ENCODE assay signal across 9 cellular contexts in the genomic region with DNA sequence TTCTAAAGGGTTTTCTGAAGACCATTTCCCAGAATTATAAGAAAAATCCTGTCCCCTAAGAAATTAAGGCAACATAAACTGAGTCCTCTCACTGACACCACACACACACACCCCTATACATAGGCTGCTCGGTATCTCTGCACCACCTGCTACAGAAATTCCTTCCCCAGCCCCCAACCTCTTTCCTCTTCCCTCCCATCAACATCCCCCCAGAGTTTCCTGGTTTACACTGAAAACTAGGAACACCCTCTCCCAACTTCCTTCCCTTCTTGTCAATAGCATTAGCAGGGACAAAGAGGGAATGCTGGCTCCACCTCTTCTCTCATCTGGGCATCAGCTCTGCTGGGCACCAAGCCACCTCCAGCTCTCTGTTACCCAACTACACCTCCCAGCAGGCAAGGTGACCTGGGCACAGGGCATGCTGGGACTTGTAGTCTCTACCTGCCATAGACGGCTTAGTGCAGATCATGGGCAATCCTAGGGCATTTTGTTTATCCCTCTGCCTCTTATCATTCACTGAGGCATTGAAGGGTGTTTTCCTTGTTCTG. TPM values are rescaled to one million over a fixed set of nuclear protein-coding genes. Genes with fewer than 3 reads are reported as not detected.
A peak's percentile ranks its signal among the peaks of the same experiment; 100 is the strongest.
DNase-seq lines count a peak whose midpoint lies in the region; ATAC-seq and TF ChIP-seq lines count a peak whose summit lies in the region.
"Had no signal": no experiment of that assay in that cellular context is flagged by ENCODE, and none has a peak within 500 bp of the region (broad histone marks: within the 10 kb centered on the region; RNA-seq: fewer than 3 reads in every experiment).

No MANE protein-coding gene starts in this region.

- H3K27me3 ChIP-seq in liver (ENCODE audit: control insufficient read depth in 4 of 4, insufficient read depth in 4 of 4, low read length in 3 of 4): no peaks in the 10 kb centered on the region

- DNase-seq in NCI-H1417 (lab: John Stamatoyannopoulos, UW) (peak; percentile 51 to 80 (median 58)), NCI-H1417 treated with DMSO at 0.1 percent for 48 hours (lab: John Stamatoyannopoulos, UW) (no peak), NCI-H2081 treated with DMSO at 0.1 percent for 48 hours (lab: John Stamatoyannopoulos, UW) (peak; percentile 67), DMS114 treated with DMSO at 0.1 percent for 48 hours (lab: John Stamatoyannopoulos, UW; ENCODE audit: unreplicated experiment) (no peak)
- peak; percentile 47 to 56 for DNase-seq in stimulated activated CD4-positive, alpha-beta T cell treated with anti-CD3 and anti-CD28 coated beads, Interleukin-4, amount 100 ng/mL, for 4 hours

- no peak overlapping the region for H3K4me3 ChIP-seq in liver (ENCODE audit: low read depth in 1 of 3, low read length in 3 of 3)

- ATAC-seq in activated CD4-positive, CD25-positive, alpha-beta regulatory T cell treated with anti-CD3 and anti-CD28 coated beads, Interleukin-2, amount 50 U/mL, for 24 hours: peak; percentile 87 to 91

- H3K9me3 ChIP-seq in liver (ENCODE audit: control insufficient read depth in 4 of 4, low read length in 3 of 4): no peaks in the 10 kb centered on the region

- TF ChIP-seq RAD21 in liver (IDR thresholded peaks at IDR 0.05): peak; percentile 53 to 68

- H3K27ac ChIP-seq in cingulate gyrus (ENCODE audit: low read depth, low read length) (peak overlapping the region; percentile 73), liver (ENCODE audit: low read depth in 1 of 2, low read length in 2 of 2) (peak overlapping the region; percentile 14 to 52)
- H3K27ac ChIP-seq: 22Rv1 had no signal

- WGBS in liver: 32% methylated on average over 2 of the region's 2 CpGs

- no peak for TF ChIP-seq CTCF in liver (IDR thresholded peaks at IDR 0.05; ENCODE audit: low read depth, low read length, missing input control)

- H3K36me3 ChIP-seq in liver (ENCODE audit: control insufficient read depth in 4 of 4, insufficient read depth in 3 of 4, low read depth in 1 of 4, low read length in 3 of 4): no peaks in the 10 kb centered on the region

- H3K9ac ChIP-seq in liver (ENCODE audit: low read depth in 1 of 2, low read length in 2 of 2): no peak overlapping the region

- peaks cover 0 to 2% (median 1%) of the 10 kb centered on the region in 4 donors for H3K4me1 ChIP-seq in liver (ENCODE audit: control insufficient read depth in 4 of 4, insufficient read depth in 4 of 4, low read length in 3 of 4)

TF ChIP-seq in liver, 16 proteins besides CTCF, POLR2A, EP300 and RAD21:
- TF ChIP-seq, protein P1, sequence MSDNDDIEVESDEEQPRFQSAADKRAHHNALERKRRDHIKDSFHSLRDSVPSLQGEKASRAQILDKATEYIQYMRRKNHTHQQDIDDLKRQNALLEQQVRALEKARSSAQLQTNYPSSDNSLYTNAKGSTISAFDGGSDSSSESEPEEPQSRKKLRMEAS (IDR thresholded peaks at IDR 0.05): peak; percentile 43
- TF ChIP-seq HNF4G (IDR thresholded peaks at IDR 0.05): no peak
- TF ChIP-seq, protein P2, sequence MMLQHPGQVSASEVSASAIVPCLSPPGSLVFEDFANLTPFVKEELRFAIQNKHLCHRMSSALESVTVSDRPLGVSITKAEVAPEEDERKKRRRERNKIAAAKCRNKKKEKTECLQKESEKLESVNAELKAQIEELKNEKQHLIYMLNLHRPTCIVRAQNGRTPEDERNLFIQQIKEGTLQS (IDR thresholded peaks at IDR 0.05): no peak
- TF ChIP-seq YY1 (IDR thresholded peaks at IDR 0.05): no peak
- TF ChIP-seq GABPA (IDR thresholded peaks at IDR 0.05 in 1 of 2, conservative IDR thresholded peaks at IDR 0.05 in 1 of 2): no peak
- TF ChIP-seq TAF1 (conservative IDR thresholded peaks at IDR 0.05): no peak
- TF ChIP-seq, protein P3, sequence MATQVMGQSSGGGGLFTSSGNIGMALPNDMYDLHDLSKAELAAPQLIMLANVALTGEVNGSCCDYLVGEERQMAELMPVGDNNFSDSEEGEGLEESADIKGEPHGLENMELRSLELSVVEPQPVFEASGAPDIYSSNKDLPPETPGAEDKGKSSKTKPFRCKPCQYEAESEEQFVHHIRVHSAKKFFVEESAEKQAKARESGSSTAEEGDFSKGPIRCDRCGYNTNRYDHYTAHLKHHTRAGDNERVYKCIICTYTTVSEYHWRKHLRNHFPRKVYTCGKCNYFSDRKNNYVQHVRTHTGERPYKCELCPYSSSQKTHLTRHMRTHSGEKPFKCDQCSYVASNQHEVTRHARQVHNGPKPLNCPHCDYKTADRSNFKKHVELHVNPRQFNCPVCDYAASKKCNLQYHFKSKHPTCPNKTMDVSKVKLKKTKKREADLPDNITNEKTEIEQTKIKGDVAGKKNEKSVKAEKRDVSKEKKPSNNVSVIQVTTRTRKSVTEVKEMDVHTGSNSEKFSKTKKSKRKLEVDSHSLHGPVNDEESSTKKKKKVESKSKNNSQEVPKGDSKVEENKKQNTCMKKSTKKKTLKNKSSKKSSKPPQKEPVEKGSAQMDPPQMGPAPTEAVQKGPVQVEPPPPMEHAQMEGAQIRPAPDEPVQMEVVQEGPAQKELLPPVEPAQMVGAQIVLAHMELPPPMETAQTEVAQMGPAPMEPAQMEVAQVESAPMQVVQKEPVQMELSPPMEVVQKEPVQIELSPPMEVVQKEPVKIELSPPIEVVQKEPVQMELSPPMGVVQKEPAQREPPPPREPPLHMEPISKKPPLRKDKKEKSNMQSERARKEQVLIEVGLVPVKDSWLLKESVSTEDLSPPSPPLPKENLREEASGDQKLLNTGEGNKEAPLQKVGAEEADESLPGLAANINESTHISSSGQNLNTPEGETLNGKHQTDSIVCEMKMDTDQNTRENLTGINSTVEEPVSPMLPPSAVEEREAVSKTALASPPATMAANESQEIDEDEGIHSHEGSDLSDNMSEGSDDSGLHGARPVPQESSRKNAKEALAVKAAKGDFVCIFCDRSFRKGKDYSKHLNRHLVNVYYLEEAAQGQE (IDR thresholded peaks at IDR 0.05): peak; percentile 48
- peak; percentile 63 for TF ChIP-seq SP1 (IDR thresholded peaks at IDR 0.05)
- TF ChIP-seq FOXA1 (IDR thresholded peaks at IDR 0.05): peak; percentile 13
- no peak for TF ChIP-seq JUND (IDR thresholded peaks at IDR 0.05)
- peak; percentile 11 to 19 for TF ChIP-seq HNF4A (conservative IDR thresholded peaks at IDR 0.05)
- peak; percentile 58 for TF ChIP-seq NR2F2 (IDR thresholded peaks at IDR 0.05)
- no peak for TF ChIP-seq FOXA2 (IDR thresholded peaks at IDR 0.05)
- TF ChIP-seq EGR1 (IDR thresholded peaks at IDR 0.05; ENCODE audit: low read depth in 2 of 2): no peak
- TF ChIP-seq, protein P4, sequence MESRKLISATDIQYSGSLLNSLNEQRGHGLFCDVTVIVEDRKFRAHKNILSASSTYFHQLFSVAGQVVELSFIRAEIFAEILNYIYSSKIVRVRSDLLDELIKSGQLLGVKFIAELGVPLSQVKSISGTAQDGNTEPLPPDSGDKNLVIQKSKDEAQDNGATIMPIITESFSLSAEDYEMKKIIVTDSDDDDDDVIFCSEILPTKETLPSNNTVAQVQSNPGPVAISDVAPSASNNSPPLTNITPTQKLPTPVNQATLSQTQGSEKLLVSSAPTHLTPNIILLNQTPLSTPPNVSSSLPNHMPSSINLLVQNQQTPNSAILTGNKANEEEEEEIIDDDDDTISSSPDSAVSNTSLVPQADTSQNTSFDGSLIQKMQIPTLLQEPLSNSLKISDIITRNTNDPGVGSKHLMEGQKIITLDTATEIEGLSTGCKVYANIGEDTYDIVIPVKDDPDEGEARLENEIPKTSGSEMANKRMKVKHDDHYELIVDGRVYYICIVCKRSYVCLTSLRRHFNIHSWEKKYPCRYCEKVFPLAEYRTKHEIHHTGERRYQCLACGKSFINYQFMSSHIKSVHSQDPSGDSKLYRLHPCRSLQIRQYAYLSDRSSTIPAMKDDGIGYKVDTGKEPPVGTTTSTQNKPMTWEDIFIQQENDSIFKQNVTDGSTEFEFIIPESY (IDR thresholded peaks at IDR 0.05): peak; percentile 21
- peak; percentile 34 to 42 for TF ChIP-seq RXRA (IDR thresholded peaks at IDR 0.05)

RNA-seq across cellular contexts. Expression of a gene that starts 15.7 kb away (rescaled TPM):
- 10 to 100 TPM in 1 of 2 donors, 1 to 10 TPM in 1; 6.7 to 22.2 TPM for total RNA-seq in liver
- polyA plus RNA-seq in liver: 10 to 100 TPM in 1 of 2 donors, 1 to 10 TPM in 1; 6.5 to 27.0 TPM

RNA-seq across cellular contexts. Expression of a gene that starts 19.1 kb away (rescaled TPM):
- total RNA-seq in liver: 100 to 1,000 TPM in 1 of 2 donors, 10 to 100 TPM in 1; 68.7 to 301 TPM
- 100 to 1,000 TPM; 104 to 123 TPM for polyA plus RNA-seq in liver

RNA-seq across cellular contexts. Expression of a gene that starts 51.3 kb away (rescaled TPM):
- total RNA-seq in liver: 10 to 100 TPM; 52.5 to 94.6 TPM
- 10 to 100 TPM; 31.5 to 37.9 TPM for polyA plus RNA-seq in liver

Comparison
In these comparisons a context has a peak if more than half of its experiments do, and no peak if none do; other contexts are left out.
1. DNase-seq: peak in NCI-H1417 (3 of 3), NCI-H2081 treated with DMSO at 0.1 percent for 48 hours (single experiment) and stimulated activated CD4-positive, alpha-beta T cell treated with anti-CD3 and anti-CD28 coated beads, Interleukin-4, amount 100 ng/mL, for 4 hours (2 of 2); none in NCI-H1417 treated with DMSO at 0.1 percent for 48 hours (single experiment) and DMS114 treated with DMSO at 0.1 percent for 48 hours (single experiment).